ENCODE assay signal across 15 cellular contexts in the genomic region with DNA sequence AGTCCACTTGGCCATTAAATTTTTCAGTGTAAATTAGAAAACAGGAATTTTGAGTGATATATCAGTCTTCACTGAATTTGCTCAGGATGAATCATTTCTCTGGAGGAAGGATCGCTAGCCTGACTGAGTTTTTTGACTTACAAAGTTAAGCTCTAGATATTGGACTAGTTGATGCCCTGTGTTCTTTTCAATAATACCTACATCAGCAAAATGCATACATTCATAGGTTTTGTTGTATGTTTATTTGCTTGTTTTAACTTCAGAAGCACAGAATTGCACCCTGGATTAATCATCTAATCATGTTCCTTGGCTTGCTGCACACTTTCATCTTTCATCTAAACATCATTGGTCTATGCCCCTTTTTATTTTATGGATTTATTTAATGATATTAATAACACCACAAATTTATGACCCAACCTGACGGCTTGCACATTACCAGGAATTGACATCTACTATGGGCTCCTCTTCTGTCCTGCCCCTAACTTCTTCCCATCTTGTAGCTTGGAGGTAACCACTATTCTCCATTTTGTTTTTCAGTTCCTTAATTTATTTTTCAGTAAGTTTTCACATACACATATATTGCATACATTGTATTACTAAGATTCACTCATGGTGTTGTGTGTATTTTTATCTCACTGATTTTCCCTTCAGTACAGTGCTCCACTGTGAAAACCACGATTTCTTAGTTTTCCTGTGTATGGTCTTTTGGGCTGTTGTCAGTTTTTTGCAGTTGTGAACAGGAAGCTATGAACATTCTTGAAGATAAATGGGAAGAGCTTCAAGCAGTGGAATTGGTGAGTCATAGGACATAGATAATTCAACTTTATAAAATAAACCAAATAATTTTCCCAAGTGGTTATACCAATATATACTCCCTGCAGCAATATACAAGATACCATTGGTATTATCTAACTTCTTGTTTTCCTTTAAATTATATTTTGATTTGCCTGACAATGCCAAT. TPM values are rescaled to one million over a fixed set of nuclear protein-coding genes. Genes with fewer than 3 reads are reported as not detected.
DNase-seq lines count a peak whose midpoint lies in the region; ATAC-seq, FAIRE-seq and TF ChIP-seq lines count a peak whose summit lies in the region.
"Had no signal": no experiment of that assay in that cellular context is flagged by ENCODE, and none has a peak within 500 bp of the region (broad histone marks: within the 10 kb centered on the region; RNA-seq: fewer than 3 reads in every experiment).

No MANE protein-coding gene starts in this region.

- no peak for ATAC-seq in HepG2
- no peak for ATAC-seq in right lobe of liver
- ATAC-seq in IMR-90 (ENCODE audit: low read depth) = no peak
- ATAC-seq in stimulated activated naive B cell treated with anti-CD40 and anti-IgM and Interleukin-4, amounts not matched to agents 10 μg/mL and 1 μg/mL and 100 μg/mL, for 72 hours (replicated peaks) = peak; percentile 56 to 58
- ATAC-seq: activated CD8-positive, alpha-beta T cell treated with anti-CD3 and anti-CD28 coated beads for 36 hours; stimulated activated naive CD8-positive, alpha-beta T cell treated with anti-CD3 and anti-CD28 coated beads, Interleukin-15, amount 100 ng/mL, for 72 hours had no signal

- H4K5ac ChIP-seq in IMR-90 (ENCODE audit: low read depth, low read length) = no peak overlapping the region

- no peak overlapping the region for H3K18ac ChIP-seq in IMR-90 (ENCODE audit: low read depth, low read length)

- H2BK15ac ChIP-seq in IMR-90 (ENCODE audit: low read depth, low read length) = no peak overlapping the region

- WGBS in HepG2 (ENCODE audit: low lambda C conversion rate) = 45% methylated on average over 3 of the region's 3 CpGs
- 66% methylated on average over 3 of the region's 3 CpGs for WGBS in right lobe of liver (ENCODE audit: insufficient coverage, low coverage, low lambda C conversion rate, missing lambda C conversion rate)
- no CpG with 5 or more reads among the region's 3 CpGs for WGBS in IMR-90 (ENCODE audit: extremely low coverage in 2 of 2, insufficient read length in 1 of 2), 2 experiments

- H3K4me3 Mint-ChIP-seq in stimulated activated naive B cell treated with anti-CD40 and anti-IgM and Interleukin-4, amounts not matched to agents 10 μg/mL and 1 μg/mL and 100 μg/mL, for 72 hours = no peak overlapping the region
- H3K4me3 Mint-ChIP-seq: activated CD8-positive, alpha-beta T cell treated with anti-CD3 and anti-CD28 coated beads for 36 hours; nephron; stimulated activated naive CD8-positive, alpha-beta T cell treated with anti-CD3 and anti-CD28 coated beads, Interleukin-15, amount 100 ng/mL, for 72 hours had no signal

- dilution Hi-C loops in IMR-90 (cut with HindIII; ENCODE audit: low sequenced_read_pairs, unreplicated experiment) = no loop called here

- H2BK20ac ChIP-seq in IMR-90 (ENCODE audit: low read depth, low read length) = no peak overlapping the region

- H3K9me3 ChIP-seq in HepG2 (ENCODE audit: low read length) = no peaks in the 10 kb centered on the region
- no peaks in the 10 kb centered on the region for H3K9me3 ChIP-seq in right lobe of liver
- peaks cover 1% of the 10 kb centered on the region; the same call in 1 of the 2 replicates for H3K9me3 ChIP-seq in IMR-90 (ENCODE audit: control insufficient read depth, insufficient read depth, low read length)
- H3K9me3 ChIP-seq: Caco-2 had no signal

- H3K36me3 ChIP-seq in HepG2 (replicated peaks in 1 of 2; ENCODE audit: control insufficient read depth in 1 of 2, insufficient read depth in 2 of 2, low read length in 2 of 2) (no peaks in the 10 kb centered on the region), right lobe of liver (no peaks in the 10 kb centered on the region), IMR-90 (ENCODE audit: control insufficient read depth, insufficient read depth, low read length) (no peaks in the 10 kb centered on the region)

- no peak overlapping the region for H3K27ac Mint-ChIP-seq in stimulated activated naive B cell treated with anti-CD40 and anti-IgM and Interleukin-4, amounts not matched to agents 10 μg/mL and 1 μg/mL and 100 μg/mL, for 72 hours
- H3K27ac Mint-ChIP-seq: activated CD8-positive, alpha-beta T cell treated with anti-CD3 and anti-CD28 coated beads for 36 hours; nephron; progenitor cell of endocrine pancreas; stimulated activated naive CD8-positive, alpha-beta T cell treated with anti-CD3 and anti-CD28 coated beads, Interleukin-15, amount 100 ng/mL, for 72 hours had no signal

- no peak overlapping the region for H3K14ac ChIP-seq in IMR-90 (replicated peaks; ENCODE audit: low read depth, low read length)

- no peak for TF ChIP-seq CTCF in HepG2 (CRISPR knock-in tag; IDR thresholded peaks at IDR 0.05)
- TF ChIP-seq CTCF in right lobe of liver (IDR thresholded peaks at IDR 0.05) = no peak
- TF ChIP-seq CTCF in IMR-90 (conservative IDR thresholded peaks at IDR 0.05; ENCODE audit: low read depth, low read length) = no peak

- H3K23ac ChIP-seq in IMR-90 (ENCODE audit: low read depth, low read length) = no peak overlapping the region

- H3K27ac ChIP-seq in HepG2 (ENCODE audit: extremely low read length, insufficient read depth, low read length) (no peak overlapping the region), right lobe of liver (no peak overlapping the region), IMR-90 (ENCODE audit: insufficient read depth, low read length) (no peak overlapping the region), caudate nucleus (ENCODE audit: low read depth, low read length) (no peak overlapping the region)

- no peak overlapping the region for H2BK5ac ChIP-seq in IMR-90 (ENCODE audit: low read depth, low read length, poor library complexity, severe bottlenecking)

- H3K9ac ChIP-seq in HepG2 (ENCODE audit: insufficient read depth, low read depth, low read length) (no peak overlapping the region), IMR-90 (ENCODE audit: low read depth, low read length) (no peak overlapping the region)

- in situ Hi-C loops in HepG2 (cut with HindIII; ENCODE audit: extremely low pct_ligation_motif_present, low pct_unique_long_range_greater_than_20kb) (no loop called here), IMR-90 (cut with MboI; ENCODE audit: low sequenced_read_pairs) (no loop called here)

- no peak for TF ChIP-seq POLR2A in HepG2 (IDR thresholded peaks at IDR 0.05; ENCODE audit: insufficient read depth in 1 of 2, low read depth in 2 of 2, low read length in 2 of 2)
- TF ChIP-seq POLR2A in right lobe of liver (IDR thresholded peaks at IDR 0.05) = no peak
- no peak for TF ChIP-seq POLR2A in IMR-90 (IDR thresholded peaks at IDR 0.05; ENCODE audit: low read depth, low read length)

- H3K4me1 Mint-ChIP-seq in stimulated activated naive B cell treated with anti-CD40 and anti-IgM and Interleukin-4, amounts not matched to agents 10 μg/mL and 1 μg/mL and 100 μg/mL, for 72 hours = peaks cover 17 to 36% of the 10 kb centered on the region in 2 donors
- H3K4me1 Mint-ChIP-seq: nephron had no signal

- H3K4me2 ChIP-seq in HepG2 (ENCODE audit: low read depth, low read length) (no peak overlapping the region), IMR-90 (ENCODE audit: low read depth, low read length) (no peak overlapping the region)

- H3K56ac ChIP-seq in IMR-90 (ENCODE audit: extremely low read depth, insufficient read depth, low read length) = no peak overlapping the region

- H3K27me3 Mint-ChIP-seq in stimulated activated naive B cell treated with anti-CD40 and anti-IgM and Interleukin-4, amounts not matched to agents 10 μg/mL and 1 μg/mL and 100 μg/mL, for 72 hours = no peaks in the 10 kb centered on the region
- H3K27me3 Mint-ChIP-seq: progenitor cell of endocrine pancreas had no signal

- FAIRE-seq in HepG2 (lab: Jason Lieb, UNC) = no peak
- FAIRE-seq: colon had no signal

- no peak for TF ChIP-seq RAD21 in HepG2 (CRISPR knock-in tag; IDR thresholded peaks at IDR 0.05)
- no peak for TF ChIP-seq RAD21 in IMR-90 (IDR thresholded peaks at IDR 0.05; ENCODE audit: low read length)

- no peak overlapping the region for H2BK120ac ChIP-seq in IMR-90 (ENCODE audit: low read depth, low read length)

- POLR2A ChIA-PET in HepG2 (lab: Yijun Ruan, JAX) (interaction anchor here (1.4 kb wide), 1 partner anchor 32 kb away, joined by 3 read pairs; a partner anchor contains a TSS), IMR-90 (lab: Charles Lee; ENCODE audit: unreplicated experiment) (interaction anchor here (0.7 kb wide), 1 partner anchor 121 kb away, joined by 4 read pairs; no protein-coding TSS in a partner anchor)

- TF ChIP-seq EP300 in HepG2 (IDR thresholded peaks at IDR 0.05; ENCODE audit: low read depth in 2 of 2, low read length in 2 of 2) (no peak), HepG2 (CRISPR knock-in tag; IDR thresholded peaks at IDR 0.05; ENCODE audit: borderline replicate concordance) (no peak)

- intact Hi-C loops in HepG2 (cut with micrococcal nuclease; ENCODE audit: unreplicated experiment) (no loop called here), right lobe of liver (cut with DNase I) (no loop called here), IMR-90 (cut with micrococcal nuclease) (no loop called here)

- H3K9me3 Mint-ChIP-seq in stimulated activated naive B cell treated with anti-CD40 and anti-IgM and Interleukin-4, amounts not matched to agents 10 μg/mL and 1 μg/mL and 100 μg/mL, for 72 hours = peaks cover 0 to 3% of the 10 kb centered on the region in 2 donors
- H3K9me3 Mint-ChIP-seq: activated CD8-positive, alpha-beta T cell treated with anti-CD3 and anti-CD28 coated beads for 36 hours; stimulated activated naive CD8-positive, alpha-beta T cell treated with anti-CD3 and anti-CD28 coated beads, Interleukin-15, amount 100 ng/mL, for 72 hours had no signal

- H3K9me1 ChIP-seq in IMR-90 (ENCODE audit: insufficient read depth, low read length) = no peaks in the 10 kb centered on the region

- H3K4me1 ChIP-seq in HepG2 (ENCODE audit: insufficient read depth, low read length) = peaks cover 8% of the 10 kb centered on the region; the same call in 1 of the 2 replicates
- H3K4me1 ChIP-seq in right lobe of liver = no peaks in the 10 kb centered on the region
- H3K4me1 ChIP-seq in IMR-90 (ENCODE audit: control insufficient read depth, insufficient read depth, low read length) = no peaks in the 10 kb centered on the region
- H3K4me1 ChIP-seq: Caco-2 had no signal

- no TSS peak for BruUV-seq in HepG2 (replicated peaks; lab: Mats Ljungman, UMichigan)
- no TSS peak for BruUV-seq in IMR-90 (replicated peaks; lab: Mats Ljungman, UMichigan)

- H4K8ac ChIP-seq in IMR-90 (ENCODE audit: low read depth in 2 of 2, low read length in 2 of 2) = no peak overlapping the region

- CTCF ChIA-PET in HepG2 (lab: Yijun Ruan, JAX; ENCODE audit: low intra/inter-chr PET ratio, low total read pairs) = no interaction called here
- CTCF ChIA-PET in IMR-90 (lab: Yijun Ruan, JAX) = no interaction called here

- H2AK9ac ChIP-seq in IMR-90 (replicated peaks; ENCODE audit: low read depth, low read length, poor library complexity) = no peak overlapping the region

- no peak overlapping the region for H3K4me3 ChIP-seq in HepG2 (replicated peaks in 1 of 3; ENCODE audit: insufficient read depth in 1 of 3, low read depth in 2 of 3, low read length in 3 of 3)
- no peak overlapping the region for H3K4me3 ChIP-seq in right lobe of liver
- no peak overlapping the region for H3K4me3 ChIP-seq in IMR-90 (ENCODE audit: insufficient read depth, low read depth, low read length)

- H3K27me3 ChIP-seq in HepG2 (ENCODE audit: control insufficient read depth in 1 of 2, insufficient read depth in 2 of 2, low read length in 2 of 2) (no peaks in the 10 kb centered on the region; a peak in 1 of 5 replicates), right lobe of liver (no peaks in the 10 kb centered on the region), IMR-90 (ENCODE audit: control insufficient read depth, insufficient read depth, low read length) (no peaks in the 10 kb centered on the region)

- no peaks in the 10 kb centered on the region for H3K79me1 ChIP-seq in IMR-90 (ENCODE audit: low read depth in 1 of 2, low read length in 2 of 2)

- H4K20me1 ChIP-seq in HepG2 (ENCODE audit: insufficient read depth, low read length) (no peaks in the 10 kb centered on the region), IMR-90 (ENCODE audit: insufficient read depth, low read length) (no peaks in the 10 kb centered on the region)

- DNase-seq in HepG2 (ENCODE audit: low spot score) (no peak), right lobe of liver (no peak), IMR-90 (peak; percentile 56), amniotic epithelial cell (ENCODE audit: low read depth) (peak; percentile 57), COLO668 (lab: John Stamatoyannopoulos, UW; ENCODE audit: unreplicated experiment) (no peak), caudate nucleus (lab: John Stamatoyannopoulos, UW) (no peak), NCI-H2081 (lab: John Stamatoyannopoulos, UW) (no peak)
- no peak for DNase-seq in stimulated activated naive B cell treated with anti-CD40 and anti-IgM and Interleukin-4, amounts not matched to agents 10 μg/mL and 1 μg/mL and 100 μg/mL, for 72 hours
- DNase-seq: activated CD8-positive, alpha-beta T cell treated with anti-CD3 and anti-CD28 coated beads for 36 hours; Caco-2; NCI-H1436 treated with DMSO at 0.1 percent for 48 hours; stimulated activated naive CD8-positive, alpha-beta T cell treated with anti-CD3 and anti-CD28 coated beads, Interleukin-15, amount 100 ng/mL, for 72 hours had no signal

- no peak overlapping the region for H4K91ac ChIP-seq in IMR-90 (ENCODE audit: insufficient read depth, low read depth, low read length)

- no peak overlapping the region for H2AK5ac ChIP-seq in IMR-90 (ENCODE audit: low read depth, low read length)

- H2AFZ ChIP-seq in HepG2 (ENCODE audit: low read length) (no peak overlapping the region), IMR-90 (replicated peaks; ENCODE audit: low read length, poor library complexity) (no peak overlapping the region)

- no peaks in the 10 kb centered on the region for H3K79me2 ChIP-seq in HepG2 (ENCODE audit: insufficient read depth, low read length)

- H3K4ac ChIP-seq in IMR-90 (ENCODE audit: low read depth, low read length) = no peak overlapping the region

- H3K36me3 Mint-ChIP-seq in stimulated activated naive B cell treated with anti-CD40 and anti-IgM and Interleukin-4, amounts not matched to agents 10 μg/mL and 1 μg/mL and 100 μg/mL, for 72 hours = peaks cover 0 to 2% of the 10 kb centered on the region in 2 donors

RNA-seq across cellular contexts. Expression of a gene that starts 23.3 kb away (rescaled TPM):
- total RNA-seq in HepG2 (2016; rRNA removed; fragmentation: Illumina TruSeq; extraction: Trizol) (97.0 and 110 TPM in 2 replicates), right lobe of liver (10 to 100 TPM; 35.0 to 86.1 (median 58.2) TPM), IMR-90 (2012; rRNA removed) (26.7 and 144 TPM in 2 replicates)
- total RNA-seq in HepG2 (2016; cell fraction: cytosol; rRNA removed; fragmentation: Illumina TruSeq; extraction: Trizol; ENCODE audit: low read depth) = 189 and 199 TPM in 2 replicates
- 92.2 and 119 TPM in 2 replicates for total RNA-seq in HepG2 (2016; cell fraction: insoluble cytoplasmic fraction; rRNA removed; fragmentation: Illumina TruSeq; extraction: Trizol)
- total RNA-seq in HepG2 (2016; cell fraction: membrane; rRNA removed; fragmentation: Illumina TruSeq; extraction: Trizol) = 218 and 223 TPM in 2 replicates
- total RNA-seq in HepG2 (2016; cell fraction: nucleus; rRNA removed; fragmentation: Illumina TruSeq; extraction: Trizol) = 34.9 and 44.4 TPM in 2 replicates
- polyA plus RNA-seq in HepG2 (2011; rRNA removed) (163 and 164 TPM in 2 replicates), IMR-90 (2012; rRNA removed) (63.5 and 65.3 TPM in 2 replicates)
- 22.4 and 31.7 TPM in 2 replicates for polyA plus RNA-seq in HepG2 (2011; cell fraction: cytosol; rRNA removed)
- 6.4 and 12.7 TPM in 2 replicates for polyA plus RNA-seq in HepG2 (2011; cell fraction: nucleus; rRNA removed)
- 161 TPM in 2 replicates for polyA plus RNA-seq in HepG2 (2012)
- 256 and 272 TPM in 2 replicates for polyA plus RNA-seq in HepG2 (2016; cell fraction: cytosol; fragmentation: Illumina TruSeq; extraction: Trizol; ENCODE audit: low read depth)
- polyA plus RNA-seq in HepG2 (2016; cell fraction: insoluble cytoplasmic fraction; fragmentation: Illumina TruSeq; extraction: Trizol; ENCODE audit: low read depth) = 122 and 128 TPM in 2 replicates
- 231 and 243 TPM in 2 replicates for polyA plus RNA-seq in HepG2 (2016; cell fraction: membrane; fragmentation: Illumina TruSeq; extraction: Trizol; ENCODE audit: low read depth)
- polyA plus RNA-seq in HepG2 (2016; cell fraction: nucleus; fragmentation: Illumina TruSeq; extraction: Trizol; ENCODE audit: insufficient read depth, low read depth) = 58.8 and 75.2 TPM in 2 replicates
- polyA minus RNA-seq in HepG2 (2011; rRNA and poly(A)+ RNA removed; ENCODE audit: low replicate concordance) = 19.3 and 31.6 TPM in 2 replicates
- 7.7 and 9.1 TPM in 2 replicates for polyA minus RNA-seq in HepG2 (2011; cell fraction: cytosol; rRNA and poly(A)+ RNA removed)
- polyA minus RNA-seq in HepG2 (2011; cell fraction: nucleus; rRNA and poly(A)+ RNA removed) = 8.2 and 11.2 TPM in 2 replicates
- 149 and 260 TPM in 2 replicates for polyA plus RNA-seq in IMR-90 (2012; cell fraction: cytosol; rRNA removed)
- 14.2 and 26.6 TPM in 2 replicates for polyA plus RNA-seq in IMR-90 (2012; cell fraction: nucleus; rRNA removed; ENCODE audit: low replicate concordance)

RNA-seq across cellular contexts. Expression of a gene that starts 32.4 kb away (rescaled TPM):
- total RNA-seq in HepG2 (2016; rRNA removed; fragmentation: Illumina TruSeq; extraction: Trizol) = 35.9 and 55.4 TPM in 2 replicates
- total RNA-seq in HepG2 (2016; cell fraction: cytosol; rRNA removed; fragmentation: Illumina TruSeq; extraction: Trizol; ENCODE audit: low read depth) = 9.8 and 11.6 TPM in 2 replicates
- 34.7 and 51.3 TPM in 2 replicates for total RNA-seq in HepG2 (2016; cell fraction: insoluble cytoplasmic fraction; rRNA removed; fragmentation: Illumina TruSeq; extraction: Trizol)
- total RNA-seq in HepG2 (2016; cell fraction: membrane; rRNA removed; fragmentation: Illumina TruSeq; extraction: Trizol) = 15.2 and 16.2 TPM in 2 replicates
- total RNA-seq in HepG2 (2016; cell fraction: nucleus; rRNA removed; fragmentation: Illumina TruSeq; extraction: Trizol) = 40.3 and 42.3 TPM in 2 replicates
- polyA plus RNA-seq in HepG2 (2011; rRNA removed) = 61.0 and 64.4 TPM in 2 replicates
- polyA plus RNA-seq in HepG2 (2011; cell fraction: cytosol; rRNA removed) = 51.3 and 56.0 TPM in 2 replicates
- 38.5 and 39.0 TPM in 2 replicates for polyA plus RNA-seq in HepG2 (2011; cell fraction: nucleus; rRNA removed)
- 34.3 and 36.4 TPM in 2 replicates for polyA plus RNA-seq in HepG2 (2012)
- 0.92 and 0.95 TPM in 2 replicates for polyA plus RNA-seq in HepG2 (2016; cell fraction: cytosol; fragmentation: Illumina TruSeq; extraction: Trizol; ENCODE audit: low read depth)
- polyA plus RNA-seq in HepG2 (2016; cell fraction: insoluble cytoplasmic fraction; fragmentation: Illumina TruSeq; extraction: Trizol; ENCODE audit: low read depth) = 40.9 and 42.4 TPM in 2 replicates
- polyA plus RNA-seq in HepG2 (2016; cell fraction: membrane; fragmentation: Illumina TruSeq; extraction: Trizol; ENCODE audit: low read depth) = 4.8 and 5.3 TPM in 2 replicates
- 33.6 TPM in 2 replicates for polyA plus RNA-seq in HepG2 (2016; cell fraction: nucleus; fragmentation: Illumina TruSeq; extraction: Trizol; ENCODE audit: insufficient read depth, low read depth)
- polyA minus RNA-seq in HepG2 (2011; rRNA and poly(A)+ RNA removed; ENCODE audit: low replicate concordance) = 53.3 and 125 TPM in 2 replicates
- polyA minus RNA-seq in HepG2 (2011; cell fraction: cytosol; rRNA and poly(A)+ RNA removed) = 88.0 and 94.2 TPM in 2 replicates
- 138 and 139 TPM in 2 replicates for polyA minus RNA-seq in HepG2 (2011; cell fraction: nucleus; rRNA and poly(A)+ RNA removed)
- 10 to 100 TPM in 4 of 6 experiments, 1 to 10 TPM in 2; 7.7 to 18.6 (median 10.3) TPM for total RNA-seq in right lobe of liver
- 11.4 and 22.8 TPM in 2 replicates for total RNA-seq in IMR-90 (2012; rRNA removed)
- polyA plus RNA-seq in IMR-90 (2012; rRNA removed) = 7.5 and 8.8 TPM in 2 replicates
- polyA plus RNA-seq in IMR-90 (2012; cell fraction: cytosol; rRNA removed) = 2.2 and 4.6 TPM in 2 replicates
- 4.2 and 10.0 TPM in 2 replicates for polyA plus RNA-seq in IMR-90 (2012; cell fraction: nucleus; rRNA removed; ENCODE audit: low replicate concordance)

RNA-seq across cellular contexts. Expression of a gene that starts 35.2 kb away (rescaled TPM):
- total RNA-seq in HepG2 (2016; rRNA removed; fragmentation: Illumina TruSeq; extraction: Trizol) (93.3 and 123 TPM in 2 replicates), right lobe of liver (10 to 100 TPM; 14.8 to 33.9 (median 21.9) TPM), IMR-90 (2012; rRNA removed) (60.8 and 63.8 TPM in 2 replicates)
- total RNA-seq in HepG2 (2016; cell fraction: cytosol; rRNA removed; fragmentation: Illumina TruSeq; extraction: Trizol; ENCODE audit: low read depth) = 82.5 and 87.8 TPM in 2 replicates
- total RNA-seq in HepG2 (2016; cell fraction: insoluble cytoplasmic fraction; rRNA removed; fragmentation: Illumina TruSeq; extraction: Trizol) = 92.3 and 138 TPM in 2 replicates
- total RNA-seq in HepG2 (2016; cell fraction: membrane; rRNA removed; fragmentation: Illumina TruSeq; extraction: Trizol) = 68.3 and 73.9 TPM in 2 replicates
- total RNA-seq in HepG2 (2016; cell fraction: nucleus; rRNA removed; fragmentation: Illumina TruSeq; extraction: Trizol) = 37.1 and 40.3 TPM in 2 replicates
- polyA plus RNA-seq in HepG2 (2011; rRNA removed) (31.1 and 36.2 TPM in 2 replicates), IMR-90 (2012; rRNA removed) (65.0 and 68.3 TPM in 2 replicates)
- polyA plus RNA-seq in HepG2 (2011; cell fraction: cytosol; rRNA removed) = 15.7 and 23.5 TPM in 2 replicates
- polyA plus RNA-seq in HepG2 (2011; cell fraction: nucleus; rRNA removed) = 4.5 and 6.3 TPM in 2 replicates
- 33.4 and 35.9 TPM in 2 replicates for polyA plus RNA-seq in HepG2 (2012)
- 60.9 and 71.4 TPM in 2 replicates for polyA plus RNA-seq in HepG2 (2016; cell fraction: cytosol; fragmentation: Illumina TruSeq; extraction: Trizol; ENCODE audit: low read depth)
- 138 and 144 TPM in 2 replicates for polyA plus RNA-seq in HepG2 (2016; cell fraction: insoluble cytoplasmic fraction; fragmentation: Illumina TruSeq; extraction: Trizol; ENCODE audit: low read depth)
- 57.9 and 64.7 TPM in 2 replicates for polyA plus RNA-seq in HepG2 (2016; cell fraction: membrane; fragmentation: Illumina TruSeq; extraction: Trizol; ENCODE audit: low read depth)
- 53.6 and 63.6 TPM in 2 replicates for polyA plus RNA-seq in HepG2 (2016; cell fraction: nucleus; fragmentation: Illumina TruSeq; extraction: Trizol; ENCODE audit: insufficient read depth, low read depth)
- 2.7 and 5.8 TPM in 2 replicates for polyA minus RNA-seq in HepG2 (2011; rRNA and poly(A)+ RNA removed; ENCODE audit: low replicate concordance)
- 10.5 and 16.3 TPM in 2 replicates for polyA minus RNA-seq in HepG2 (2011; cell fraction: cytosol; rRNA and poly(A)+ RNA removed)
- 10.6 and 12.6 TPM in 2 replicates for polyA minus RNA-seq in HepG2 (2011; cell fraction: nucleus; rRNA and poly(A)+ RNA removed)
- 15.2 and 33.7 TPM in 2 replicates for polyA plus RNA-seq in IMR-90 (2012; cell fraction: cytosol; rRNA removed)
- polyA plus RNA-seq in IMR-90 (2012; cell fraction: nucleus; rRNA removed; ENCODE audit: low replicate concordance) = 2.6 and 34.8 TPM in 2 replicates

Comparison
In these comparisons a context has a peak if more than half of its experiments do, and no peak if none do; other contexts are left out.
1. ATAC-seq: peak in stimulated activated naive B cell treated with anti-CD40 and anti-IgM and Interleukin-4, amounts not matched to agents 10 μg/mL and 1 μg/mL and 100 μg/mL, for 72 hours (2 of 2); none in HepG2 (single experiment), right lobe of liver (0 of 4) and IMR-90 (single experiment).
2. DNase-seq: peak in IMR-90 (single experiment) and amniotic epithelial cell (single experiment); none in HepG2 (single experiment), right lobe of liver (0 of 3), stimulated activated naive B cell treated with anti-CD40 and anti-IgM and Interleukin-4, amounts not matched to agents 10 μg/mL and 1 μg/mL and 100 μg/mL, for 72 hours (single experiment), COLO668 (single experiment), caudate nucleus (0 of 61) and NCI-H2081 (0 of 2).